In the genomic region with DNA sequence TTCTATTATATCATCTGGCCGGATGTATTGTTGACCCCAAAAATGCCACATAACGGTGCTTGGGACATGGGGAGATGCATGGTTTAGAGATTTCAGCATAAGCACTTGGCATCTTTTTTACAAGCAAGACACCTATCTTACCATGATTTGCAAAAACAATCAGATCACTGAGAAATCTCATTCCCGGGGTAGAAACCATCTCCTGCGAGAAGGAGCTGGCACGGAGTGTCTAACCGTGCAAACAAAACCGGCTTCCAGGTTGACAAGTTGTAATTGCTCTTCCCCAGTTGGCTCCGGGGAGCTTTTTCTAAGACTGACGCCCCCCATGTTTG, we compare ENCODE assay signal across 9 cellular contexts. TPM values are rescaled to one million over a fixed set of nuclear protein-coding genes. Genes with fewer than 3 reads are reported as not detected.
DNase-seq lines count a peak whose midpoint lies in the region; ATAC-seq and TF ChIP-seq lines count a peak whose summit lies in the region.
"Had no signal": no experiment of that assay in that cellular context is flagged by ENCODE, and none has a peak within 500 bp of the region (broad histone marks: within the 10 kb centered on the region; RNA-seq: fewer than 3 reads in every experiment).

No MANE protein-coding gene starts in this region.

- H3K9ac ChIP-seq in neural cell (ENCODE audit: low read length): peak overlapping the region; percentile 91

- no peaks in the 10 kb centered on the region for H3K27me3 ChIP-seq in CD8-positive, alpha-beta memory T cell (ENCODE audit: insufficient read depth, low read length, poor library complexity, severe bottlenecking)
- H3K27me3 ChIP-seq in neural cell (ENCODE audit: insufficient read depth, low read depth, low read length): peaks cover 4% of the 10 kb centered on the region

- peak in 2 of 5 donors; percentile 9 to 16 for DNase-seq in CD8-positive, alpha-beta memory T cell
- DNase-seq in cerebellar cortex (ENCODE audit: low spot score): peak; percentile 57
- DNase-seq in A172 (ENCODE audit: low spot score): no peak
- DNase-seq in middle frontal gyrus (ENCODE audit: extremely low spot score, low spot score): no peak
- DNase-seq in GM20000 (ENCODE audit: low spot score): no peak

- POLR2A ChIA-PET in CD8-positive, alpha-beta memory T cell (lab: Charles Lee): interaction anchor here (0.5 to 3.8 kb wide), 11 partner anchors 25 to 180 kb away, joined by 3 to 42 read pairs (median 8); a partner anchor contains a TSS

- no peak for TF ChIP-seq RAD21 in neural cell (conservative IDR thresholded peaks at IDR 0.05)

- H3K36me3 Mint-ChIP-seq in CD8-positive, alpha-beta memory T cell: peaks cover 0 to 7% (median 1%) of the 10 kb centered on the region in 3 donors

- no peaks in the 10 kb centered on the region for H3K79me2 ChIP-seq in neural cell (replicated peaks; ENCODE audit: insufficient read depth, low read length)

- H3K4me3 Mint-ChIP-seq in CD8-positive, alpha-beta memory T cell: peak overlapping the region; percentile 87 to 100 (median 100)

- no peaks in the 10 kb centered on the region for H3K27me3 Mint-ChIP-seq in CD8-positive, alpha-beta memory T cell

- H3K4me2 ChIP-seq in neural cell (ENCODE audit: low read length): peak overlapping the region; percentile 91

- no peak for TF ChIP-seq EP300 in neural cell (conservative IDR thresholded peaks at IDR 0.05; ENCODE audit: poor library complexity, severe bottlenecking)

- H2AFZ ChIP-seq in neural cell (ENCODE audit: low read depth, low read length): no peak overlapping the region

- peak overlapping the region; percentile 86 for H3K4me3 ChIP-seq in CD8-positive, alpha-beta memory T cell (ENCODE audit: low read length)
- peak overlapping the region; percentile 82 for H3K4me3 ChIP-seq in neural cell (ENCODE audit: low read length)

- H3K27ac Mint-ChIP-seq in CD8-positive, alpha-beta memory T cell: peak overlapping the region; percentile 85 to 100 (median 99)

- H3K4me1 ChIP-seq in CD8-positive, alpha-beta memory T cell (ENCODE audit: insufficient read depth, low read length): peaks cover 40% of the 10 kb centered on the region

- TF ChIP-seq CTCF in neural cell (IDR thresholded peaks at IDR 0.05; ENCODE audit: poor library complexity, severe bottlenecking): no peak
- TF ChIP-seq CTCF in GM20000 (IDR thresholded peaks at IDR 0.05; ENCODE audit: extremely low read depth, missing control alignments): no peak

- no peaks in the 10 kb centered on the region for H3F3A ChIP-seq in neural cell (ENCODE audit: insufficient read depth, low read length, poor library complexity, severe bottlenecking)

- H3K4me1 Mint-ChIP-seq in CD8-positive, alpha-beta memory T cell: peaks cover 48 to 76% (median 63%) of the 10 kb centered on the region in 3 donors

- H3K27ac ChIP-seq in CD8-positive, alpha-beta memory T cell (ENCODE audit: low read depth, low read length): peak overlapping the region; percentile 94
- H3K27ac ChIP-seq in KOPT-K1 (ENCODE audit: low read depth, low read length, poor library complexity, severe bottlenecking) (peak overlapping the region; percentile 96), neural cell (ENCODE audit: low read length) (peak overlapping the region; percentile 75)
- H3K27ac ChIP-seq: epithelial cell of prostate had no signal

- H3K36me3 ChIP-seq in CD8-positive, alpha-beta memory T cell (ENCODE audit: insufficient read depth, low read length): no peaks in the 10 kb centered on the region
- H3K36me3 ChIP-seq in KOPT-K1 (ENCODE audit: insufficient read depth, low read length) (no peaks in the 10 kb centered on the region; the same call in 1 of the 2 replicates), neural cell (ENCODE audit: insufficient read depth, low read length) (no peaks in the 10 kb centered on the region)

- no peaks in the 10 kb centered on the region for H3K9me3 ChIP-seq in CD8-positive, alpha-beta memory T cell (ENCODE audit: low read length)
- H3K9me3 ChIP-seq in KOPT-K1 (ENCODE audit: insufficient read depth, low read length, poor library complexity, severe bottlenecking) (no peaks in the 10 kb centered on the region), neural cell (ENCODE audit: low read length) (no peaks in the 10 kb centered on the region)

- no peaks in the 10 kb centered on the region for H3K9me2 ChIP-seq in neural cell (ENCODE audit: insufficient read depth, low read length)

- no peak for ATAC-seq in GM19452 (IDR thresholded peaks at IDR 0.05; ENCODE audit: unreplicated experiment)

- H4K20me1 ChIP-seq in neural cell (ENCODE audit: insufficient read depth): peaks cover 3% of the 10 kb centered on the region

- CTCF ChIA-PET in CD8-positive, alpha-beta memory T cell (lab: Charles Lee): interaction anchor here (1.0 to 4.0 kb wide), 7 partner anchors 10 to 177 kb away, joined by 3 to 21 read pairs (median 3); no protein-coding TSS in a partner anchor

- H3K9me3 Mint-ChIP-seq in CD8-positive, alpha-beta memory T cell: no peaks in the 10 kb centered on the region

TF ChIP-seq in neural cell, 6 proteins besides CTCF, POLR2A, EP300 and RAD21:
- TF ChIP-seq POLR2AphosphoS5 (IDR thresholded peaks at IDR 0.05): no peak
TF ChIP-seq in neural cell: peak in this region for 0.

RNA-seq across cellular contexts. Expression of a gene that starts 1.0 kb away (rescaled TPM):
- 1 to 10 TPM; 8.4 to 9.4 TPM for total RNA-seq in CD8-positive, alpha-beta memory T cell
- polyA plus RNA-seq in CD8-positive, alpha-beta memory T cell: 1.3 TPM
- polyA plus RNA-seq in neural cell: 15.6 and 17.6 TPM in 2 replicates
- 42.4 and 44.6 TPM in 2 replicates for polyA minus RNA-seq in neural cell
- total RNA-seq in A172 (2014; rRNA removed; shearing (Covaris generic)): 0.48 and 5.3 TPM in 2 replicates

RNA-seq across cellular contexts. Expression of a gene that starts 1.4 kb away (rescaled TPM):
- total RNA-seq in CD8-positive, alpha-beta memory T cell: 1 to 10 TPM; 7.0 to 7.7 TPM
- polyA plus RNA-seq in CD8-positive, alpha-beta memory T cell: 9.5 TPM
- polyA plus RNA-seq in neural cell: 11.3 and 16.9 TPM in 2 replicates
- polyA minus RNA-seq in neural cell: 31.9 and 56.6 TPM in 2 replicates
- total RNA-seq in A172 (2014; rRNA removed; shearing (Covaris generic)): 0.77 and 5.6 TPM in 2 replicates

RNA-seq across cellular contexts. Expression of a gene that starts 42.1 kb away (rescaled TPM):
- 100 to 1,000 TPM; 113 to 118 TPM for total RNA-seq in CD8-positive, alpha-beta memory T cell
- polyA plus RNA-seq in CD8-positive, alpha-beta memory T cell: 141 TPM
- 131 and 158 TPM in 2 replicates for polyA plus RNA-seq in neural cell
- 71.5 and 80.3 TPM in 2 replicates for polyA minus RNA-seq in neural cell
- total RNA-seq in A172 (2014; rRNA removed; shearing (Covaris generic)): 165 and 202 TPM in 2 replicates
